Comparison of ENCODE assay signal across 9 cellular contexts in the genomic region with DNA sequence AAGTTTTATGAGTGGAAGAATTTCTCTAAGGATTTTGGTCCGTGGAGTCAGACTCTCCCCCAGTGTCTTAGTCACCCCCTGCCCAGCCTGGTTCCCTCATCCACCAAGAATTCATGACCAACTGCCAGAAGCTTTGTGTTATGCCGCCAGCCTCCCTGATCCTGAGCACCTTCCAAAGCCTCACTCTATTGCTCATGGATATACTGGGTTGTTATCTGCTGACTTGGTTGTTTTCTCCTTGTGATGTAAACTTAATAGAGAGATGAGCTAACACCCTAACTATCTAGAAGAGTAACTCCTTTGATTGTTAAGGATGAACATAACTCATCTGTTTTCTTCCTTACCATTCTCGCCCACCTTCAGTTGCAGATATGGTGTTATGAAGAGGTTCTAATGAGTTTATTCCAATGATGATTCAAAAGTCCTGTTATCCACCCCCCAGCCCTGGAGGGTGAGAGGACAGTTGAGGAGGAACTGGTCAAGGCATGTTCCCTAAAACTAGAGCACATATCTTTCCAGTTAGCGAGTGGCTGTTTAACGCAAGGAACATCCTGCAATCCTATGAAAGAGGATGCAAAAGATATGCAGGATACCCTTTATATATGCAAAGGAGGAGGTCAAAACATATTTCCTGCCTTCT. TPM values are rescaled to one million over a fixed set of nuclear protein-coding genes. Genes with fewer than 3 reads are reported as not detected.
DNase-seq lines count a peak whose midpoint lies in the region; ATAC-seq and TF ChIP-seq lines count a peak whose summit lies in the region.
"Had no signal": no experiment of that assay in that cellular context is flagged by ENCODE, and none has a peak within 500 bp of the region (broad histone marks: within the 10 kb centered on the region; RNA-seq: fewer than 3 reads in every experiment).

No MANE protein-coding gene starts in this region.

- no peak for TF ChIP-seq CTCF in choroid plexus epithelial cell (conservative IDR thresholded peaks at IDR 0.05; ENCODE audit: low read depth, low read length)
- no peak for TF ChIP-seq CTCF in neural progenitor cell (IDR thresholded peaks at IDR 0.05)

- H3K9ac ChIP-seq in neural progenitor cell, result no peak overlapping the region

- peaks cover 23% of the 10 kb centered on the region for H4K20me1 ChIP-seq in neural progenitor cell (ENCODE audit: low read depth)

- ATAC-seq in HG03521 (IDR thresholded peaks at IDR 0.05; ENCODE audit: unreplicated experiment) (no peak), GM19467 (IDR thresholded peaks at IDR 0.05; ENCODE audit: unreplicated experiment) (no peak)

- H3K9me3 Mint-ChIP-seq in CD8-positive, alpha-beta memory T cell, result no peaks in the 10 kb centered on the region
- H3K9me3 Mint-ChIP-seq in neural progenitor cell, result no peaks in the 10 kb centered on the region

- peaks cover 30% of the 10 kb centered on the region for H3K79me2 ChIP-seq in neural progenitor cell (ENCODE audit: low read depth)

- no peak overlapping the region for H3K27ac ChIP-seq in CD8-positive, alpha-beta memory T cell (ENCODE audit: low read depth, low read length)
- no peak overlapping the region for H3K27ac ChIP-seq in neural progenitor cell

- peak overlapping the region in 3 of 8 donors; percentile 38 to 90 (median 60) for H3K27ac Mint-ChIP-seq in CD8-positive, alpha-beta memory T cell
- no peak overlapping the region for H3K27ac Mint-ChIP-seq in neural progenitor cell

- peaks cover 8 to 11% of the 10 kb centered on the region in 2 donors for H3K27me3 Mint-ChIP-seq in CD8-positive, alpha-beta memory T cell
- peaks cover 10% of the 10 kb centered on the region for H3K27me3 Mint-ChIP-seq in neural progenitor cell (ENCODE audit: insufficient read depth, low read depth)

- H3K4me3 ChIP-seq in CD8-positive, alpha-beta memory T cell (ENCODE audit: low read length), result no peak overlapping the region
- H3K4me3 ChIP-seq in choroid plexus epithelial cell (ENCODE audit: low read depth, low read length), result no peak overlapping the region
- no peak overlapping the region for H3K4me3 ChIP-seq in neural progenitor cell

- H3K27me3 ChIP-seq in CD8-positive, alpha-beta memory T cell (ENCODE audit: insufficient read depth, low read length, poor library complexity, severe bottlenecking), result no peaks in the 10 kb centered on the region
- peaks cover 7% of the 10 kb centered on the region for H3K27me3 ChIP-seq in neural progenitor cell
- H3K27me3 ChIP-seq: pancreas had no signal

- peaks cover 31 to 42% (median 41%) of the 10 kb centered on the region in 3 donors for H3K4me1 Mint-ChIP-seq in CD8-positive, alpha-beta memory T cell
- peaks cover 21% of the 10 kb centered on the region for H3K4me1 Mint-ChIP-seq in neural progenitor cell

- peak overlapping the region in 4 of 7 donors; percentile 28 to 96 (median 82) for H3K4me3 Mint-ChIP-seq in CD8-positive, alpha-beta memory T cell
- peak overlapping the region; percentile 96 for H3K4me3 Mint-ChIP-seq in neural progenitor cell

- H3K4me2 ChIP-seq in neural progenitor cell, result no peak overlapping the region

- POLR2A ChIA-PET in CD8-positive, alpha-beta memory T cell (lab: Charles Lee), result interaction anchor here (1.9 kb wide), 1 partner anchor 20 kb away, joined by 7 read pairs; no protein-coding TSS in a partner anchor

- CTCF ChIA-PET in CD8-positive, alpha-beta memory T cell (lab: Charles Lee), result interaction anchor here (1.6 to 3.2 kb wide), 6 partner anchors 10 to 357 kb away, joined by 5 to 54 read pairs (median 8); no protein-coding TSS in a partner anchor

- no peak for DNase-seq in CD8-positive, alpha-beta memory T cell
- DNase-seq in LHCN-M2 (ENCODE audit: low read depth), result peak; percentile 64
- peak; percentile 72 for DNase-seq in choroid plexus epithelial cell (ENCODE audit: low read depth)
- DNase-seq in neural progenitor cell (ENCODE audit: low spot score), result no peak
- DNase-seq in NCI-H748 treated with DMSO at 0.1 percent for 48 hours (lab: John Stamatoyannopoulos, UW), result no peak
- no peak for DNase-seq in stimulated activated CD4-positive, alpha-beta T cell treated with anti-CD3 and anti-CD28 coated beads, Interleukin-2, amount 100 ng/mL, for 24 hours
- DNase-seq: pancreas had no signal

- peaks cover 28% of the 10 kb centered on the region for H3K4me1 ChIP-seq in CD8-positive, alpha-beta memory T cell (ENCODE audit: insufficient read depth, low read length)
- H3K4me1 ChIP-seq in neural progenitor cell, result peaks cover 13% of the 10 kb centered on the region

- peaks cover under 1% of the 10 kb centered on the region for H3K36me3 ChIP-seq in CD8-positive, alpha-beta memory T cell (ENCODE audit: insufficient read depth, low read length)
- H3K36me3 ChIP-seq in neural progenitor cell, result no peaks in the 10 kb centered on the region

- no peak overlapping the region for H2AFZ ChIP-seq in neural progenitor cell (replicated peaks)

- H3K36me3 Mint-ChIP-seq in CD8-positive, alpha-beta memory T cell, result peaks cover 0 to 22% (median 0%) of the 10 kb centered on the region in 3 donors
- H3K36me3 Mint-ChIP-seq in neural progenitor cell, result peaks cover 3% of the 10 kb centered on the region

- no peaks in the 10 kb centered on the region for H3K9me3 ChIP-seq in CD8-positive, alpha-beta memory T cell (ENCODE audit: low read length)
- H3K9me3 ChIP-seq in neural progenitor cell (ENCODE audit: low read depth), result no peaks in the 10 kb centered on the region
- H3K9me3 ChIP-seq: pancreas had no signal

- peaks cover 14% of the 10 kb centered on the region for H3F3A ChIP-seq in neural progenitor cell (ENCODE audit: low read depth)

RNA-seq across cellular contexts. Expression of a gene that starts 1.5 kb away (rescaled TPM):
- total RNA-seq in CD8-positive, alpha-beta memory T cell, result 100 to 1,000 TPM; 185 to 186 TPM
- polyA plus RNA-seq in CD8-positive, alpha-beta memory T cell, result 51.1 TPM
- total RNA-seq in LHCN-M2 (2014; rRNA removed) (153 and 159 TPM in 2 replicates), neural progenitor cell (ENCODE audit: low replicate concordance) (71.6 and 131 TPM in 2 replicates)
- polyA plus RNA-seq in LHCN-M2 (2012), result 127 TPM

RNA-seq across cellular contexts. Expression of a gene that starts 16.3 kb away (rescaled TPM):
- total RNA-seq in CD8-positive, alpha-beta memory T cell, result not detected
- 0.14 TPM for polyA plus RNA-seq in CD8-positive, alpha-beta memory T cell
- total RNA-seq in LHCN-M2 (2014; rRNA removed) (not detected in 2 replicates), neural progenitor cell (ENCODE audit: low replicate concordance) (0.09 TPM in 1 of 2 replicates, not detected in the other)
- not detected for polyA plus RNA-seq in LHCN-M2 (2012)
- polyA plus RNA-seq: pancreas had no signal

RNA-seq across cellular contexts. Expression of a gene that starts 36.1 kb away (rescaled TPM):
- total RNA-seq in CD8-positive, alpha-beta memory T cell, result not detected
- polyA plus RNA-seq in CD8-positive, alpha-beta memory T cell, result not detected
- 5.1 and 6.7 TPM in 2 replicates for total RNA-seq in LHCN-M2 (2014; rRNA removed)
- polyA plus RNA-seq in LHCN-M2 (2012), result 1.1 TPM
- total RNA-seq in neural progenitor cell (ENCODE audit: low replicate concordance), result not detected in 2 replicates

RNA-seq across cellular contexts. Expression of a gene that starts 51.6 kb away (rescaled TPM):
- not detected for total RNA-seq in CD8-positive, alpha-beta memory T cell
- polyA plus RNA-seq in CD8-positive, alpha-beta memory T cell, result not detected
- total RNA-seq in LHCN-M2 (2014; rRNA removed) (not detected in 2 replicates), neural progenitor cell (ENCODE audit: low replicate concordance) (not detected in 2 replicates)
- polyA plus RNA-seq in LHCN-M2 (2012), result not detected
- total RNA-seq: pancreas had no signal
- polyA plus RNA-seq: pancreas had no signal

RNA-seq across cellular contexts. Expression of a gene that starts 51.7 kb away (rescaled TPM):
- total RNA-seq in CD8-positive, alpha-beta memory T cell, result 10 to 100 TPM; 73.6 to 76.4 TPM
- 217 TPM for polyA plus RNA-seq in CD8-positive, alpha-beta memory T cell
- 29.0 and 31.7 TPM in 2 replicates for total RNA-seq in LHCN-M2 (2014; rRNA removed)
- polyA plus RNA-seq in LHCN-M2 (2012), result 54.9 TPM
- total RNA-seq in neural progenitor cell (ENCODE audit: low replicate concordance), result 29.3 and 47.1 TPM in 2 replicates

Comparison
In these comparisons a context has a peak if more than half of its experiments do, and no peak if none do; other contexts are left out.
1. DNase-seq: peak in LHCN-M2 (single experiment) and choroid plexus epithelial cell (single experiment); none in CD8-positive, alpha-beta memory T cell (0 of 5), neural progenitor cell (single experiment), NCI-H748 treated with DMSO at 0.1 percent for 48 hours (single experiment) and stimulated activated CD4-positive, alpha-beta T cell treated with anti-CD3 and anti-CD28 coated beads, Interleukin-2, amount 100 ng/mL, for 24 hours (0 of 2).